Comparison of ENCODE assay signal across 31 cellular contexts in genomic region chr18:24528857-24529256, GRCh38.
"Had no signal": no experiment of that assay in that cellular context is flagged by ENCODE, and none has a peak within 500 bp of the region (broad histone marks: within the 10 kb centered on the region; RNA-seq: fewer than 3 reads in every experiment).

No MANE protein-coding gene starts in this region.

- H3K36me3 Mint-ChIP-seq: activated naive CD8-positive, alpha-beta T cell had no signal

- H3K36me3 ChIP-seq: WERI-Rb-1 had no signal

- H3K4me1 Mint-ChIP-seq: activated B cell treated with CpG ODN at 0.5 μM for 24 hours; activated T-helper 17 cell treated with anti-CD3 and anti-CD28 coated beads, Interleukin-2, amount 50 U/mL, for 72 hours; T-helper 17 cell had no signal

- H3K9me3 ChIP-seq: body of pancreas had no signal

- H3K27ac Mint-ChIP-seq: activated B cell treated with CpG ODN at 0.5 μM for 24 hours; activated CD8-positive, alpha-beta T cell treated with anti-CD3 and anti-CD28 coated beads for 36 hours; activated naive CD8-positive, alpha-beta T cell; activated T-helper 17 cell treated with anti-CD3 and anti-CD28 coated beads, Interleukin-2, amount 50 U/mL, for 72 hours; effector memory CD8-positive, alpha-beta T cell; T-helper 17 cell; T-helper 2 cell treated with Interferon-gamma antibody and Interleukin-4, amounts not matched to agents 5 μg/mL and 100 μg/mL, for 36 hours had no signal

- H3K4me3 Mint-ChIP-seq: activated B cell treated with CpG ODN at 0.5 μM for 24 hours; activated CD8-positive, alpha-beta T cell treated with anti-CD3 and anti-CD28 coated beads for 36 hours; activated naive CD8-positive, alpha-beta T cell; activated T-cell treated with anti-CD3 and anti-CD28 coated beads, Interleukin-2, amount 50 U/mL, for 4 hours; activated T-helper 17 cell treated with anti-CD3 and anti-CD28 coated beads, Interleukin-2, amount 50 U/mL, for 72 hours; effector memory CD8-positive, alpha-beta T cell; T-helper 17 cell; T-helper 2 cell treated with Interferon-gamma antibody and Interleukin-4, amounts not matched to agents 5 μg/mL and 100 μg/mL, for 36 hours had no signal

- H3K4me3 ChIP-seq: body of pancreas had no signal

- H3K4me1 ChIP-seq: body of pancreas had no signal

- H3K27me3 ChIP-seq: body of pancreas had no signal

- FAIRE-seq: colon, frontal cortex had no signal

- DNase-seq: activated B cell treated with CpG ODN at 0.5 μM for 24 hours; activated CD4-positive, alpha-beta T cell treated with anti-CD3 and anti-CD28 coated beads for 48 hours; activated CD4-positive, alpha-beta T cell treated with anti-CD3 and anti-CD28 coated beads, Interleukin-2, amount 50 U/mL, for 1 hour; activated CD4-positive, alpha-beta T cell treated with anti-CD3 and anti-CD28 coated beads, Interleukin-2, amount 50 U/mL, for 48 hours; activated CD8-positive, alpha-beta memory T cell treated with anti-CD3 and anti-CD28 coated beads for 24 hours; activated CD8-positive, alpha-beta T cell treated with anti-CD3 and anti-CD28 coated beads for 36 hours; activated effector memory CD4-positive, alpha-beta T cell treated with Interleukin-2 at 50 U/mL for 16 hours; activated gamma-delta T cell treated with Interleukin-2 at 50 U/mL for 16 hours; activated naive CD4-positive, alpha-beta T cell treated with anti-CD3 and anti-CD28 coated beads, Interleukin-2, amount 50 U/mL, for 16 hours; activated naive CD4-positive, alpha-beta T cell treated with Interleukin-2 at 50 U/mL for 16 hours; activated T-cell treated with anti-CD3 and anti-CD28 coated beads, Interleukin-2, amount 50 U/mL, for 4 hours; amygdala; aorta; body of pancreas; caudate nucleus; cortex of kidney; dermis blood vessel endothelial cell; effector CD4-positive, alpha-beta T cell; effector memory CD8-positive, alpha-beta T cell; erythroblast; foreskin fibroblast; head of caudate nucleus; T-helper 17 cell; T1000; WERI-Rb-1 had no signal

- ATAC-seq: activated CD4-positive, CD25-positive, alpha-beta regulatory T cell treated with anti-CD3 and anti-CD28 coated beads, Interleukin-2, amount 50 U/mL, for 24 hours; activated CD8-positive, alpha-beta T cell treated with anti-CD3 and anti-CD28 coated beads for 36 hours; activated T-cell treated with anti-CD3 and anti-CD28 coated beads, Interleukin-2, amount 50 U/mL, for 4 hours; activated T-helper 17 cell treated with anti-CD3 and anti-CD28 coated beads, Interleukin-2, amount 50 U/mL, for 72 hours; body of pancreas; effector memory CD8-positive, alpha-beta T cell; T-helper 17 cell had no signal

- H3K27ac ChIP-seq: body of pancreas, WERI-Rb-1 had no signal

- H3K9me3 Mint-ChIP-seq: activated B cell treated with CpG ODN at 0.5 μM for 24 hours; activated CD8-positive, alpha-beta T cell treated with anti-CD3 and anti-CD28 coated beads for 36 hours; activated T-cell treated with anti-CD3 and anti-CD28 coated beads, Interleukin-2, amount 50 U/mL, for 4 hours; effector memory CD8-positive, alpha-beta T cell; T-helper 2 cell treated with Interferon-gamma antibody and Interleukin-4, amounts not matched to agents 5 μg/mL and 100 μg/mL, for 36 hours had no signal
